In genomic region chr14:22848391-22849164, GRCh38 we compare ENCODE assay signal across 9 cellular contexts. TPM values are rescaled to one million over a fixed set of nuclear protein-coding genes. Genes with fewer than 3 reads are reported as not detected.
A peak's percentile ranks its signal among the peaks of the same experiment; 100 is the strongest.
DNase-seq lines count a peak whose midpoint lies in the region; ATAC-seq, FAIRE-seq and TF ChIP-seq lines count a peak whose summit lies in the region.
"Had no signal": no experiment of that assay in that cellular context is flagged by ENCODE, and none has a peak within 500 bp of the region (broad histone marks: within the 10 kb centered on the region; RNA-seq: fewer than 3 reads in every experiment).

No MANE protein-coding gene starts in this region.

- H3K4me1 Mint-ChIP-seq in CD4-positive, CD25-positive, alpha-beta regulatory T cell: peaks cover 0 to 10% (median 4%) of the 10 kb centered on the region in 4 donors

- intact Hi-C loops in ovary (cut with DNase I): loop anchor here in 1 of 4 donors (10.0 kb wide), 1 partner anchor 284 kb away; no protein-coding TSS in a partner anchor

- H3K4me1 ChIP-seq in CD4-positive, CD25-positive, alpha-beta regulatory T cell (ENCODE audit: control insufficient read depth, insufficient read depth, low read length, poor library complexity, severe bottlenecking): peaks cover 9% of the 10 kb centered on the region
- peaks cover 66% of the 10 kb centered on the region for H3K4me1 ChIP-seq in RWPE2 (ENCODE audit: insufficient read depth, poor library complexity, severe bottlenecking)
- H3K4me1 ChIP-seq in ovary (ENCODE audit: insufficient read depth): peaks cover 42% of the 10 kb centered on the region
- peaks cover 0 to 3% of the 10 kb centered on the region in 2 donors for H3K4me1 ChIP-seq in small intestine (ENCODE audit: control insufficient read depth in 2 of 2, insufficient read depth in 1 of 2, low read depth in 1 of 2, low read length in 1 of 2)

- no peak for TF ChIP-seq EP300 in ovary (IDR thresholded peaks at IDR 0.05)

- WGBS in ovary, 3 donors: 1 to 3% (median 2%) methylated on average over 12 of the region's 12 CpGs
- 32 to 65% (median 53%) methylated on average over 12 of the region's 12 CpGs for WGBS in small intestine, 3 donors

- peaks cover 16% of the 10 kb centered on the region for H3K27me3 Mint-ChIP-seq in CD4-positive, CD25-positive, alpha-beta regulatory T cell

- H3K36me3 Mint-ChIP-seq in CD4-positive, CD25-positive, alpha-beta regulatory T cell: no peaks in the 10 kb centered on the region

- no peak for TF ChIP-seq POLR2A in ovary (IDR thresholded peaks at IDR 0.05)

- H3K9me3 Mint-ChIP-seq in CD4-positive, CD25-positive, alpha-beta regulatory T cell: peaks cover 0 to 2% (median 0%) of the 10 kb centered on the region in 7 donors
- H3K9me3 Mint-ChIP-seq: T-helper 1 cell treated with Interleukin-12 subunit alpha and Interleukin-12 subunit beta and Interleukin-4 antibody, amounts not matched to agents 30 μg/mL and 1 μg/mL, for 36 hours had no signal

- no peaks in the 10 kb centered on the region for H3K36me3 ChIP-seq in CD4-positive, CD25-positive, alpha-beta regulatory T cell (ENCODE audit: control insufficient read depth, insufficient read depth, low read length)
- H3K36me3 ChIP-seq in RWPE2 (ENCODE audit: low read depth): peaks cover 32% of the 10 kb centered on the region
- H3K36me3 ChIP-seq in ovary: no peaks in the 10 kb centered on the region
- H3K36me3 ChIP-seq in small intestine (ENCODE audit: control insufficient read depth in 2 of 2, insufficient read depth in 2 of 2, low read length in 2 of 2): peaks cover 0 to 6% of the 10 kb centered on the region in 2 donors

- no peak overlapping the region for H3K27ac ChIP-seq in CD4-positive, CD25-positive, alpha-beta regulatory T cell (ENCODE audit: insufficient read depth, low read length, poor library complexity, severe bottlenecking)
- H3K27ac ChIP-seq in RWPE2 (ENCODE audit: poor library complexity, severe bottlenecking) (peak overlapping the region; percentile 97), ovary (peak overlapping the region; percentile 96 to 97), small intestine (ENCODE audit: low read depth in 1 of 2, low read length in 1 of 2) (peak overlapping the region in 1 of 2 donors; percentile 81)

- TF ChIP-seq CTCF in RWPE2 (IDR thresholded peaks at IDR 0.05; ENCODE audit: poor library complexity, severe bottlenecking) (no peak), ovary (IDR thresholded peaks at IDR 0.05) (peak in 2 of 3 donors; percentile 1 to 22)

- peak overlapping the region in 2 of 3 donors; percentile 5 to 56 for H3K27ac Mint-ChIP-seq in CD4-positive, CD25-positive, alpha-beta regulatory T cell
- H3K27ac Mint-ChIP-seq: T-helper 1 cell treated with Interleukin-12 subunit alpha and Interleukin-12 subunit beta and Interleukin-4 antibody, amounts not matched to agents 30 μg/mL and 1 μg/mL, for 36 hours had no signal

- H3K4me3 ChIP-seq in CD4-positive, CD25-positive, alpha-beta regulatory T cell (ENCODE audit: low read depth, low read length): no peak overlapping the region
- H3K4me3 ChIP-seq in RWPE2 (ENCODE audit: severe bottlenecking) (no peak overlapping the region), ovary (peak overlapping the region; percentile 13), small intestine (ENCODE audit: low read depth in 1 of 2, low read length in 2 of 2) (no peak overlapping the region)

- no peak for DNase-seq in CD4-positive, CD25-positive, alpha-beta regulatory T cell
- DNase-seq in RWPE2 (ENCODE audit: low spot score): peak; percentile 78
- peak; percentile 96 for DNase-seq in fibroblast of the conjunctiva (ENCODE audit: low read depth)
- DNase-seq in ovary: peak; percentile 88 to 94 (median 90)
- no peak for DNase-seq in DMS153 (lab: John Stamatoyannopoulos, UW)
- no peak for DNase-seq in activated naive CD4-positive, alpha-beta T cell treated with Interleukin-2 at 50 U/mL for 16 hours
- DNase-seq in small intestine: no peak

- H3K9me3 ChIP-seq in CD4-positive, CD25-positive, alpha-beta regulatory T cell (ENCODE audit: control insufficient read depth in 2 of 2, low read length in 2 of 2): no peaks in the 10 kb centered on the region
- H3K9me3 ChIP-seq in RWPE2 (ENCODE audit: severe bottlenecking): no peaks in the 10 kb centered on the region
- H3K9me3 ChIP-seq in ovary: no peaks in the 10 kb centered on the region
- no peaks in the 10 kb centered on the region for H3K9me3 ChIP-seq in small intestine (ENCODE audit: control insufficient read depth, low read depth)

- no peaks in the 10 kb centered on the region for H3K27me3 ChIP-seq in CD4-positive, CD25-positive, alpha-beta regulatory T cell (ENCODE audit: control insufficient read depth, insufficient read depth, low read length)
- H3K27me3 ChIP-seq in RWPE2 (ENCODE audit: insufficient read depth, poor library complexity, severe bottlenecking) (no peaks in the 10 kb centered on the region), ovary (no peaks in the 10 kb centered on the region), small intestine (ENCODE audit: control insufficient read depth in 2 of 2, insufficient read depth in 2 of 2, low read length in 2 of 2) (no peaks in the 10 kb centered on the region)

- no peak overlapping the region for H3K4me3 Mint-ChIP-seq in CD4-positive, CD25-positive, alpha-beta regulatory T cell
- H3K4me3 Mint-ChIP-seq: T-helper 1 cell treated with Interleukin-12 subunit alpha and Interleukin-12 subunit beta and Interleukin-4 antibody, amounts not matched to agents 30 μg/mL and 1 μg/mL, for 36 hours had no signal

- no peak for ATAC-seq in CD4-positive, CD25-positive, alpha-beta regulatory T cell (ENCODE audit: low read depth in 2 of 2)
- peak; percentile 48 for ATAC-seq in RWPE2 (ENCODE audit: low read depth)
- no peak for ATAC-seq in HG03095 (IDR thresholded peaks at IDR 0.05; ENCODE audit: unreplicated experiment)

- no peak for FAIRE-seq in small intestine (lab: Jason Lieb, UNC)

RNA-seq across cellular contexts. Expression of gene MMP14, which starts 12.2 kb away (rescaled TPM):
- total RNA-seq in CD4-positive, CD25-positive, alpha-beta regulatory T cell: 1.0 TPM
- not detected for polyA plus RNA-seq in CD4-positive, CD25-positive, alpha-beta regulatory T cell
- 100 to 1,000 TPM in 4 of 7 donors, 10 to 100 TPM in 3; 70.0 to 267 (median 174) TPM for total RNA-seq in ovary
- polyA plus RNA-seq in ovary (100 to 1,000 TPM in 1 of 2 donors, 10 to 100 TPM in 1; 90.2 to 156 TPM), small intestine (100 to 1,000 TPM in 1 of 3 donors, 10 to 100 TPM in 1, 1 to 10 TPM in 1; 6.9 to 105 (median 16.8) TPM)

RNA-seq across cellular contexts. Expression of gene MRPL52, which starts 18.9 kb away (rescaled TPM):
- 35.7 TPM for total RNA-seq in CD4-positive, CD25-positive, alpha-beta regulatory T cell
- 100 to 1,000 TPM; 129 to 148 (median 138) TPM for polyA plus RNA-seq in CD4-positive, CD25-positive, alpha-beta regulatory T cell
- total RNA-seq in ovary: 10 to 100 TPM; 29.0 to 78.3 (median 54.1) TPM
- polyA plus RNA-seq in ovary (10 to 100 TPM; 32.9 to 45.3 TPM), small intestine (100 to 1,000 TPM; 117 to 164 (median 147) TPM)

RNA-seq across cellular contexts. Expression of gene LRP10, which starts 23.0 kb away (rescaled TPM):
- 111 TPM for total RNA-seq in CD4-positive, CD25-positive, alpha-beta regulatory T cell
- 100 to 1,000 TPM in 1 of 4 donors, 10 to 100 TPM in 3; 78.7 to 108 (median 88.3) TPM for polyA plus RNA-seq in CD4-positive, CD25-positive, alpha-beta regulatory T cell
- total RNA-seq in ovary: 100 to 1,000 TPM in 4 of 7 donors, 10 to 100 TPM in 3; 56.9 to 122 (median 105) TPM
- polyA plus RNA-seq in ovary (10 to 100 TPM; 32.4 to 71.6 TPM), small intestine (10 to 100 TPM; 19.7 to 87.3 (median 28.4) TPM)

RNA-seq across cellular contexts. Expression of gene SLC7A7, which starts 33.3 kb away (rescaled TPM):
- total RNA-seq in CD4-positive, CD25-positive, alpha-beta regulatory T cell: not detected
- under 1 TPM; 0.21 to 0.61 (median 0.50) TPM for polyA plus RNA-seq in CD4-positive, CD25-positive, alpha-beta regulatory T cell
- 10 to 100 TPM in 1 of 7 donors, 1 to 10 TPM in 5, under 1 TPM in 1; 0.91 to 25.0 (median 5.1) TPM for total RNA-seq in ovary
- polyA plus RNA-seq in ovary (10 to 100 TPM in 1 of 2 donors, 1 to 10 TPM in 1; 3.2 to 23.2 TPM), small intestine (100 to 1,000 TPM in 2 of 3 donors, 10 to 100 TPM in 1; 52.9 to 355 (median 218) TPM)

RNA-seq across cellular contexts. Expression of gene REM2, which starts 34.4 kb away (rescaled TPM):
- 11.1 TPM for total RNA-seq in CD4-positive, CD25-positive, alpha-beta regulatory T cell
- 1 to 10 TPM in 3 of 4 donors, under 1 TPM in 1; 0.61 to 2.6 (median 1.4) TPM for polyA plus RNA-seq in CD4-positive, CD25-positive, alpha-beta regulatory T cell
- total RNA-seq in ovary: 1 to 10 TPM in 1 of 7 donors, under 1 TPM in 6; 0.12 to 1.1 (median 0.66) TPM
- polyA plus RNA-seq in ovary (under 1 TPM; 0.40 to 0.74 TPM), small intestine (1 to 10 TPM in 1 of 3 donors, under 1 TPM in 2; 0.45 to 1.1 (median 0.90) TPM)

Comparison
In these comparisons a context has a peak if more than half of its experiments do, and no peak if none do; other contexts are left out.
1. DNase-seq: peak in RWPE2 (single experiment), fibroblast of the conjunctiva (single experiment) and ovary (5 of 5); none in CD4-positive, CD25-positive, alpha-beta regulatory T cell (0 of 3), DMS153 (single experiment), activated naive CD4-positive, alpha-beta T cell treated with Interleukin-2 at 50 U/mL for 16 hours (single experiment) and small intestine (single experiment).
2. RNA of gene MMP14, which starts 12.2 kb away (polyA plus RNA-seq): 90.2 to 156 TPM in ovary and 6.9 to 105 TPM in small intestine; not detected in CD4-positive, CD25-positive, alpha-beta regulatory T cell; every median in the first group is over 4 times any median in the second.